ENCODE assay signal across 11 cellular contexts in genomic region chr11:2943711-2944118, GRCh38. TPM values are rescaled to one million over a fixed set of nuclear protein-coding genes. Genes with fewer than 3 reads are reported as not detected.
DNase-seq lines count a peak whose midpoint lies in the region; ATAC-seq and TF ChIP-seq lines count a peak whose summit lies in the region.
"Had no signal": no experiment of that assay in that cellular context is flagged by ENCODE, and none has a peak within 500 bp of the region (broad histone marks: within the 10 kb centered on the region; RNA-seq: fewer than 3 reads in every experiment).

No MANE protein-coding gene starts in this region.

- H3K36me3 Mint-ChIP-seq in T-helper 17 cell (ENCODE audit: low read depth), result peaks cover 2% of the 10 kb centered on the region

- H3K4me1 ChIP-seq in upper lobe of right lung, result peaks cover 23% of the 10 kb centered on the region

- intact Hi-C loops in left colon (cut with DNase I, micrococcal nuclease), result no loop called here
- intact Hi-C loops in upper lobe of right lung (cut with DNase I), result no loop called here

- H3K9me3 ChIP-seq in T-helper 17 cell (ENCODE audit: control insufficient read depth, low read length, poor library complexity, severe bottlenecking) (no peaks in the 10 kb centered on the region), upper lobe of right lung (no peaks in the 10 kb centered on the region)
- H3K9me3 ChIP-seq: adrenal gland had no signal

- H3K36me3 ChIP-seq in upper lobe of right lung, result peaks cover 27% of the 10 kb centered on the region

- H3K4me3 ChIP-seq in upper lobe of right lung, result no peak overlapping the region
- H3K4me3 ChIP-seq: adrenal gland had no signal

- no peaks in the 10 kb centered on the region for H3K27me3 ChIP-seq in upper lobe of right lung
- H3K27me3 ChIP-seq: adrenal gland had no signal

- peak overlapping the region; percentile 33 for H3K4me3 Mint-ChIP-seq in T-helper 17 cell
- H3K4me3 Mint-ChIP-seq: CD4-positive, alpha-beta memory T cell; neural crest cell had no signal

- TF ChIP-seq CTCF in upper lobe of right lung (IDR thresholded peaks at IDR 0.05), result no peak
- TF ChIP-seq CTCF in GM10266 (IDR thresholded peaks at IDR 0.05; ENCODE audit: control insufficient read depth, insufficient read depth, low read depth, missing control alignments), result no peak

- no peak overlapping the region for H3K27ac ChIP-seq in upper lobe of right lung

- ATAC-seq in T-helper 17 cell (peak; percentile 37), left colon (peak; percentile 57), upper lobe of right lung (peak; percentile 58), HG02642 (IDR thresholded peaks at IDR 0.05; ENCODE audit: poor library complexity, unreplicated experiment) (no peak)

- peak overlapping the region; percentile 66 for H3K27ac Mint-ChIP-seq in T-helper 17 cell

- peaks cover 25% of the 10 kb centered on the region for H3K4me1 Mint-ChIP-seq in T-helper 17 cell

- no peaks in the 10 kb centered on the region for H3K27me3 Mint-ChIP-seq in T-helper 17 cell
- H3K27me3 Mint-ChIP-seq: CD4-positive, alpha-beta memory T cell had no signal

- peak; percentile 33 for DNase-seq in stimulated activated CD4-positive, alpha-beta T cell treated with anti-CD3 and anti-CD28 coated beads, Interleukin-15, amount 100 ng/mL, for 24 hours
- no peak for DNase-seq in stimulated activated CD4-positive, alpha-beta T cell treated with anti-CD3 and anti-CD28 coated beads, Interleukin-12 subunit alpha, Interleukin-12 subunit beta, amount 100 ng/mL, for 4 hours
- DNase-seq in T-helper 17 cell (no peak), left colon (peak; percentile 75 to 79), upper lobe of right lung (peak; percentile 81), T-helper 9 cell (no peak), GM10266 (ENCODE audit: extremely low spot score) (no peak)

RNA-seq across cellular contexts. Expression of gene PHLDA2, which starts 14.5 kb away (rescaled TPM):
- 1 to 10 TPM in 1 of 2 donors, under 1 TPM in 1; 0.96 to 2.8 TPM for total RNA-seq in T-helper 17 cell
- total RNA-seq in left colon, result 10 to 100 TPM; 29.9 to 36.7 TPM
- total RNA-seq in upper lobe of right lung, result 15.5 TPM

RNA-seq across cellular contexts. Expression of gene NAP1L4, which starts 48.4 kb away (rescaled TPM):
- 100 to 1,000 TPM; 229 to 275 TPM for total RNA-seq in T-helper 17 cell
- 100 to 1,000 TPM in 1 of 2 donors, 10 to 100 TPM in 1; 88.8 to 103 TPM for total RNA-seq in left colon
- total RNA-seq in upper lobe of right lung, result 92.7 TPM

RNA-seq across cellular contexts. Expression of gene CDKN1C, which starts 58.1 kb away (rescaled TPM):
- total RNA-seq in T-helper 17 cell (1 to 10 TPM in 1 of 2 donors, under 1 TPM in 1; 0.91 to 2.6 TPM), left colon (10 to 100 TPM in 1 of 2 donors, 1 to 10 TPM in 1; 5.8 to 10.6 TPM), upper lobe of right lung (42.1 TPM)

Comparison
In these comparisons a context has a peak if more than half of its experiments do, and no peak if none do; other contexts are left out.
1. DNase-seq: peak in stimulated activated CD4-positive, alpha-beta T cell treated with anti-CD3 and anti-CD28 coated beads, Interleukin-15, amount 100 ng/mL, for 24 hours (single experiment), left colon (2 of 2) and upper lobe of right lung (single experiment); none in stimulated activated CD4-positive, alpha-beta T cell treated with anti-CD3 and anti-CD28 coated beads, Interleukin-12 subunit alpha, Interleukin-12 subunit beta, amount 100 ng/mL, for 4 hours (single experiment), T-helper 17 cell (0 of 3), T-helper 9 cell (single experiment) and GM10266 (single experiment).